ENCODE assay signal across 15 cellular contexts in the genomic region with DNA sequence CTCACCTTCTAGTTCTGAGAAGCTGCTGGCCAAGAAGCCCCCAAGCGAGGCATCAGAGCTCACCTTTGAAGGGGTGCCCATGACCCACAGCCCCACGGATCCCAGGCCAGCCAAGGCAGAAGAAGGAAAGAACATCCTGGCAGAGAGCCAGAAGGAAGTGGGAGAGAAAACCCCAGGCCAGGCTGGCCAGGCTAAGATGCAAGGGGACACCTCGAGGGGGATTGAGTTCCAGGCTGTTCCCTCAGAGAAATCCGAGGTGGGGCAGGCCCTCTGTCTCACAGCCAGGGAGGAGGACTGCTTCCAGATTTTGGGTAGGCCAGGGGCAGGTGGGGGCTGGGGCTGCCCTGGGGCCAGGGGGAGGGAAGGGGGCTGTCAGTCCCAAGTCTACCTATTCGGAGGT. TPM values are rescaled to one million over a fixed set of nuclear protein-coding genes. Genes with fewer than 3 reads are reported as not detected.
"Had no signal": no experiment of that assay in that cellular context is flagged by ENCODE, and none has a peak within 500 bp of the region (broad histone marks: within the 10 kb centered on the region; RNA-seq: fewer than 3 reads in every experiment).

No MANE protein-coding gene starts in this region.

- H3K27ac ChIP-seq: brain microvascular endothelial cell, dorsolateral prefrontal cortex, lower lobe of right lung had no signal

- H3K36me3 ChIP-seq: brain microvascular endothelial cell, lower lobe of right lung had no signal

- H3K27me3 ChIP-seq: brain microvascular endothelial cell had no signal

- DNase-seq: activated B cell treated with CpG ODN at 0.5 μM for 24 hours; activated CD4-positive, alpha-beta T cell treated with anti-CD3 and anti-CD28 coated beads, Interleukin-2, amount 10 ng/mL, durations not matched to agents 7 days and 5 days; activated CD8-positive, alpha-beta memory T cell treated with anti-CD3 and anti-CD28 coated beads for 24 hours; amygdala; brain microvascular endothelial cell; cerebellar nuclear complex; dorsolateral prefrontal cortex; left cardiac atrium; lower lobe of right lung; midbrain; naive B cell; T-helper 17 cell had no signal

- H3K4me3 ChIP-seq: dorsolateral prefrontal cortex, lower lobe of right lung had no signal

- ATAC-seq: left cardiac atrium; stimulated activated effector memory CD8-positive, alpha-beta T cell treated with anti-CD3 and anti-CD28 coated beads, Interleukin-12 subunit alpha, Interleukin-12 subunit beta, amount 100 ng/mL, for 72 hours; T-helper 17 cell had no signal

- FAIRE-seq: TTC549 had no signal

- H3K9me3 ChIP-seq: lower lobe of right lung had no signal

RNA-seq across cellular contexts. Expression of a gene that starts 2.3 kb away (rescaled TPM):
- total RNA-seq: activated B cell treated with CpG ODN at 0.5 μM for 24 hours, lower lobe of right lung, T-helper 17 cell had no signal

RNA-seq across cellular contexts. Expression of a gene that starts 24.0 kb away (rescaled TPM):
- total RNA-seq: activated B cell treated with CpG ODN at 0.5 μM for 24 hours; activated CD4-positive, alpha-beta T cell treated with anti-CD3 and anti-CD28 coated beads, Interleukin-2, amount 10 ng/mL, durations not matched to agents 7 days and 5 days; activated T-helper 2 cell treated with anti-CD3 and anti-CD28 coated beads, Interferon-gamma antibody, Interleukin-2, Interleukin-4, amounts not matched to agents 10 μg/mL and 5 μg/mL and 100 μg/mL, durations not matched to agents 14 hours and 24 hours and 36 hours; T-helper 17 cell had no signal

RNA-seq across cellular contexts. Expression of a gene that starts 48.9 kb away (rescaled TPM):
- total RNA-seq: activated CD4-positive, alpha-beta T cell treated with anti-CD3 and anti-CD28 coated beads, Interleukin-2, amount 10 ng/mL, durations not matched to agents 7 days and 5 days; activated T-helper 2 cell treated with anti-CD3 and anti-CD28 coated beads, Interferon-gamma antibody, Interleukin-2, Interleukin-4, amounts not matched to agents 10 μg/mL and 5 μg/mL and 100 μg/mL, durations not matched to agents 14 hours and 24 hours and 36 hours; T-helper 17 cell had no signal

RNA-seq across cellular contexts. Expression of a gene that starts 49.0 kb away (rescaled TPM):
- total RNA-seq: activated CD4-positive, alpha-beta T cell treated with anti-CD3 and anti-CD28 coated beads, Interleukin-2, amount 10 ng/mL, durations not matched to agents 7 days and 5 days; activated T-helper 2 cell treated with anti-CD3 and anti-CD28 coated beads, Interferon-gamma antibody, Interleukin-2, Interleukin-4, amounts not matched to agents 10 μg/mL and 5 μg/mL and 100 μg/mL, durations not matched to agents 14 hours and 24 hours and 36 hours; T-helper 17 cell had no signal
